ENCODE assay signal across 27 cellular contexts in the genomic region with DNA sequence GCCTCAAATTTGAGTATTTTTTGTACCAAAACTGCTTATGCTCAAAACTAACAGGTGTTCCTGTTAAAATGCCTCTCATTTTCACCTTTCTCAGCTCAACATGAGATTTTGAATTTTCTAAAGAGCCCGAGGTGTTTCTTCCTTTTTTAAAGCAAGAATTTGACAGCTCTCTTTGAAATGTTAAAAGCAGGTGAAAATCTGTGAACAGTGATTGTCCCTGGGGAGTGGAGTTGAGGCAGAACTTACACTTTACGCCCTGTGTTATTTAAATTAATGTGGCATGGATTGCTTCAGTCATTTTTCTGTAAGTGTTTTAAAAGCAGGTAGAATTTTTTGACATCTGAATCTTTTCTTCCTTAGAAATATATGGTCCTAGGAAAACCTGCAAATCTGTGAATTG. TPM values are rescaled to one million over a fixed set of nuclear protein-coding genes. Genes with fewer than 3 reads are reported as not detected.
"Had no signal": no experiment of that assay in that cellular context is flagged by ENCODE, and none has a peak within 500 bp of the region (broad histone marks: within the 10 kb centered on the region; RNA-seq: fewer than 3 reads in every experiment).

No MANE protein-coding gene starts in this region.

- H3K9me3 ChIP-seq: esophagus muscularis mucosa, gastroesophageal sphincter, mucosa of descending colon, prostate gland, tibial artery, vagina had no signal

- H3K9me3 Mint-ChIP-seq: dendritic cell treated with granulocyte-macrophage colony-stimulating factor and Interleukin-4, amounts not matched to agents 40 ng/mL and 50 ng/mL, for 4 days; effector memory CD8-positive, alpha-beta T cell; stimulated activated naive CD8-positive, alpha-beta T cell treated with anti-CD3 and anti-CD28 coated beads, Interleukin-15, Interleukin-2, amounts not matched to agents 100 ng/mL and 50 ng/mL, for 24 hours had no signal

- H3K27ac ChIP-seq: epithelial cell of prostate, esophagus muscularis mucosa, gastroesophageal sphincter, parathyroid adenoma, prostate gland, spleen, tibial artery, upper lobe of left lung, vagina had no signal

- ATAC-seq: effector memory CD8-positive, alpha-beta T cell; gastroesophageal sphincter; naive thymus-derived CD8-positive, alpha-beta T cell; sciatic nerve; stimulated activated memory B cell treated with anti-CD40 and anti-IgM and Interleukin-4, amounts not matched to agents 10 μg/mL and 1 μg/mL and 100 μg/mL, for 72 hours had no signal

- H2AFZ ChIP-seq: parathyroid adenoma had no signal

- H3K79me2 ChIP-seq: parathyroid adenoma had no signal

- H3K4me3 Mint-ChIP-seq: dendritic cell treated with granulocyte-macrophage colony-stimulating factor and Interleukin-4, amounts not matched to agents 40 ng/mL and 50 ng/mL, for 4 days; effector memory CD8-positive, alpha-beta T cell; naive thymus-derived CD8-positive, alpha-beta T cell; stimulated activated memory B cell treated with anti-CD40 and anti-IgM and Interleukin-4, amounts not matched to agents 10 μg/mL and 1 μg/mL and 100 μg/mL, for 72 hours; stimulated activated naive CD8-positive, alpha-beta T cell treated with anti-CD3 and anti-CD28 coated beads, Interleukin-15, Interleukin-2, amounts not matched to agents 100 ng/mL and 50 ng/mL, for 24 hours had no signal

- H3K27me3 ChIP-seq: upper lobe of left lung, vagina had no signal

- H3K4me3 ChIP-seq: esophagus muscularis mucosa, gastroesophageal sphincter, mucosa of descending colon, prostate gland, spleen, tibial artery, upper lobe of left lung, vagina had no signal

- H3K4me1 ChIP-seq: esophagus muscularis mucosa, gastroesophageal sphincter, prostate gland, spleen, tibial artery, upper lobe of left lung, vagina had no signal

- H3K27ac Mint-ChIP-seq: dendritic cell treated with granulocyte-macrophage colony-stimulating factor and Interleukin-4, amounts not matched to agents 40 ng/mL and 50 ng/mL, for 4 days; effector memory CD8-positive, alpha-beta T cell; stimulated activated memory B cell treated with anti-CD40 and anti-IgM and Interleukin-4, amounts not matched to agents 10 μg/mL and 1 μg/mL and 100 μg/mL, for 72 hours; stimulated activated naive CD8-positive, alpha-beta T cell treated with anti-CD3 and anti-CD28 coated beads, Interleukin-15, Interleukin-2, amounts not matched to agents 100 ng/mL and 50 ng/mL, for 24 hours had no signal

- H3K9ac ChIP-seq: parathyroid adenoma had no signal

- H3K36me3 ChIP-seq: esophagus muscularis mucosa, gastroesophageal sphincter, prostate gland, spleen, tibial artery, upper lobe of left lung, vagina had no signal

- DNase-seq: effector memory CD8-positive, alpha-beta T cell; foreskin fibroblast; kidney glomerular epithelial cell; mammary epithelial cell; mucosa of descending colon; naive thymus-derived CD8-positive, alpha-beta T cell; retina; spleen; stimulated activated CD4-positive, alpha-beta T cell treated with anti-CD3 and anti-CD28 coated beads, Interleukin-15, amount 100 ng/mL, for 24 hours; stimulated activated CD4-positive, alpha-beta T cell treated with anti-CD3 and anti-CD28 coated beads, Interleukin-1b, Interleukin-23, amount 100 ng/mL, for 48 hours; stimulated activated CD4-positive, alpha-beta T cell treated with anti-CD3 and anti-CD28 coated beads, Interleukin-4, amount 100 ng/mL, for 24 hours; tibial artery; upper lobe of left lung had no signal

RNA-seq across cellular contexts. Expression of a gene that starts 9.2 kb away (rescaled TPM):
- total RNA-seq: esophagus muscularis mucosa; liver; naive thymus-derived CD8-positive, alpha-beta T cell; omental fat pad; sciatic nerve; skeletal muscle tissue; spleen; temporal lobe had no signal
- polyA plus RNA-seq: liver; mammary epithelial cell; naive thymus-derived CD8-positive, alpha-beta T cell had no signal
